Comparison of ENCODE assay signal across 14 cellular contexts in the genomic region with DNA sequence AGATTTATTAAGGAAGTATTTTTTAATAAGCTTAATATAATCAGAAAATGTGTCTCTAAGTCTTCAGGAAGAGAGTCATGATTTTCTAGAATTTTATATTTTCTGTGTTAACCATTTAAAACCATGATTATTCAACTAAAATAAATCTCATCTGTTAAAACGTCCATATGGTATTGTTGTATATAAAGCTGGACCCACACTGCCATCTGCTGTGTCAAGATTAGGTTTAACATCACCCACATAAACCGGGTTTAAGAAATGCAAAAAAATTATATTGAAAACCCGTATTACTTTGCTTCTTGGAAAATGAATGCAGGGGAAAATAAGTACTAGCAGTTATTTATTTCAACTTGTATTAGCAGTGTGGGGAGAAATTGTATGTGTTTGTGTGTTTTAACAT. TPM values are rescaled to one million over a fixed set of nuclear protein-coding genes. Genes with fewer than 3 reads are reported as not detected.
DNase-seq lines count a peak whose midpoint lies in the region; ATAC-seq, FAIRE-seq and TF ChIP-seq lines count a peak whose summit lies in the region.
"Had no signal": no experiment of that assay in that cellular context is flagged by ENCODE, and none has a peak within 500 bp of the region (broad histone marks: within the 10 kb centered on the region; RNA-seq: fewer than 3 reads in every experiment).

No MANE protein-coding gene starts in this region.

- H2BK120ac ChIP-seq in H1 (replicated peaks; ENCODE audit: low read depth, low read length): no peak overlapping the region

- peak in 1 of 2 experiments; percentile 16 for DNase-seq in A549 (ENCODE audit: low read depth in 1 of 2, low spot score in 1 of 2)
- no peak for DNase-seq in HFFc6
- DNase-seq in OCI-LY7 (ENCODE audit: low spot score): peak; percentile 5
- no peak for DNase-seq in H1 (ENCODE audit: low read depth in 1 of 2, low spot score in 2 of 2)
- no peak for DNase-seq in left ventricle myocardium superior
- DNase-seq in medulla oblongata (ENCODE audit: extremely low spot score): no peak
- DNase-seq in Peyer's patch: no peak
- DNase-seq: activated CD8-positive, alpha-beta memory T cell treated with anti-CD3 and anti-CD28 coated beads for 24 hours; cortex of kidney; NCI-H524 treated with DMSO at 0.1 percent for 48 hours; T-cell had no signal

- H2AK5ac ChIP-seq in H1 (ENCODE audit: low read depth, low read length): no peak overlapping the region

- H3K14ac ChIP-seq in H1 (ENCODE audit: insufficient read length): no peak overlapping the region

- TF ChIP-seq EP300 in A549 (IDR thresholded peaks at IDR 0.05) (no peak), H1 (IDR thresholded peaks at IDR 0.05; ENCODE audit: borderline replicate concordance in 1 of 2, low read depth in 2 of 2, low read length in 2 of 2) (no peak)

- peak; percentile 15 to 25; a peak in 1 of 5 replicates for TF ChIP-seq RAD21 in A549 (conservative IDR thresholded peaks at IDR 0.05 in 1 of 2, IDR thresholded peaks at IDR 0.05 in 1 of 2)
- TF ChIP-seq RAD21 in H1 (IDR thresholded peaks at IDR 0.05 in 1 of 2, conservative IDR thresholded peaks at IDR 0.05 in 1 of 2; ENCODE audit: low read depth in 2 of 2, low read length in 2 of 2): peak; percentile 34 to 40

- no peak overlapping the region for H3K9ac ChIP-seq in H1 (replicated peaks in 1 of 4; ENCODE audit: extremely low read depth in 1 of 4, low read depth in 3 of 4, low read length in 3 of 4)

- H2BK15ac ChIP-seq in H1 (ENCODE audit: low read length): no peak overlapping the region

- H3K9me3 ChIP-seq in A549 (no peaks in the 10 kb centered on the region), OCI-LY7 (ENCODE audit: low read length) (no peaks in the 10 kb centered on the region), H1 (ENCODE audit: insufficient read depth in 2 of 2, low read depth in 1 of 2, low read length in 1 of 2) (no peaks in the 10 kb centered on the region), Peyer's patch (no peaks in the 10 kb centered on the region)

- H3K23me2 ChIP-seq in H1 (ENCODE audit: low read depth, low read length): no peaks in the 10 kb centered on the region

- H3K4me3 Mint-ChIP-seq in HFFc6: no peak overlapping the region
- H3K4me3 Mint-ChIP-seq: nephron, T-cell had no signal

- no peak overlapping the region for H4K91ac ChIP-seq in H1 (replicated peaks; ENCODE audit: insufficient read length, low read length)

- CTCF ChIA-PET in A549 (lab: Yijun Ruan, JAX) (interaction anchor here (0.7 to 3.2 kb wide), 3 partner anchors 53 to 242 kb away, joined by 3 to 13 read pairs (median 6); no protein-coding TSS in a partner anchor), OCI-LY7 (lab: Charles Lee; ENCODE audit: unreplicated experiment) (no interaction called here), H1 (lab: Charles Lee; ENCODE audit: partially characterized antibody) (interaction anchor here (0.9 to 2.4 kb wide), 5 partner anchors 11 to 252 kb away, joined by 3 to 10 read pairs (median 4); no protein-coding TSS in a partner anchor)

- no peaks in the 10 kb centered on the region for H3K4me1 ChIP-seq in A549
- no peaks in the 10 kb centered on the region for H3K4me1 ChIP-seq in OCI-LY7 (ENCODE audit: insufficient read depth, low read length, poor library complexity, severe bottlenecking)
- H3K4me1 ChIP-seq in H1 (replicated peaks in 1 of 4; ENCODE audit: control insufficient read depth in 3 of 4, insufficient read depth in 4 of 4, low read length in 3 of 4): no peaks in the 10 kb centered on the region
- no peaks in the 10 kb centered on the region for H3K4me1 ChIP-seq in Peyer's patch

- no peak overlapping the region for H4K8ac ChIP-seq in H1 (ENCODE audit: extremely low read depth, insufficient read depth, low read length)

- no peak overlapping the region for H3K27ac Mint-ChIP-seq in HFFc6
- H3K27ac Mint-ChIP-seq: activated naive CD4-positive, alpha-beta T cell treated with anti-CD3 and anti-CD28 coated beads, Interleukin-2, amount 50 U/mL, for 72 hours; nephron; T-cell had no signal

- no peaks in the 10 kb centered on the region for H3K79me2 ChIP-seq in OCI-LY7 (ENCODE audit: insufficient read depth, low read depth, low read length)
- no peaks in the 10 kb centered on the region; a peak in 1 of 4 replicates for H3K79me2 ChIP-seq in H1 (ENCODE audit: control insufficient read depth in 1 of 2, insufficient read depth in 2 of 2, low read length in 2 of 2)

- no peak overlapping the region for H3K18ac ChIP-seq in H1 (ENCODE audit: extremely low read depth, low read length)

- H3K27me3 Mint-ChIP-seq in HFFc6 (ENCODE audit: insufficient read depth): peaks cover 25% of the 10 kb centered on the region

- H2AFZ ChIP-seq in OCI-LY7 (ENCODE audit: low read length) (no peak overlapping the region), H1 (ENCODE audit: low read length) (no peak overlapping the region)

- no peaks in the 10 kb centered on the region for H3K79me1 ChIP-seq in H1 (ENCODE audit: low read depth, low read length)

- H3K4ac ChIP-seq in H1 (replicated peaks; ENCODE audit: insufficient read length, low read depth, low read length): no peak overlapping the region

- H3K4me2 ChIP-seq in A549 (no peak overlapping the region), OCI-LY7 (ENCODE audit: low read length) (no peak overlapping the region), H1 (ENCODE audit: insufficient read depth in 1 of 2, low read depth in 2 of 2, low read length in 2 of 2) (no peak overlapping the region)

- no peak overlapping the region for H3K56ac ChIP-seq in H1 (replicated peaks; ENCODE audit: insufficient read length, low read depth, low read length)

- H4K20me1 ChIP-seq in OCI-LY7 (ENCODE audit: insufficient read depth, low read length): no peaks in the 10 kb centered on the region
- H4K20me1 ChIP-seq in H1 (replicated peaks in 1 of 2; ENCODE audit: control insufficient read depth in 1 of 2, insufficient read depth in 2 of 2, low read length in 2 of 2): no peaks in the 10 kb centered on the region

- no peaks in the 10 kb centered on the region for H3K36me3 Mint-ChIP-seq in HFFc6 (ENCODE audit: low read depth)
- H3K36me3 Mint-ChIP-seq: T-cell had no signal

- H2BK20ac ChIP-seq in H1 (ENCODE audit: low read length): no peak overlapping the region

- H3K27ac ChIP-seq in A549 (no peak overlapping the region), OCI-LY7 (ENCODE audit: low read depth, low read length, poor library complexity, severe bottlenecking) (no peak overlapping the region), H1 (ENCODE audit: low read depth, low read length) (no peak overlapping the region), Peyer's patch (no peak overlapping the region)

- FAIRE-seq in A549 (lab: Jason Lieb, UNC): no peak
- no peak for FAIRE-seq in H1 (lab: Jason Lieb, UNC)

- no peak overlapping the region for H4K5ac ChIP-seq in H1 (ENCODE audit: insufficient read length, low read depth, low read length)

- H3K27me3 ChIP-seq in H1 (replicated peaks in 1 of 4; ENCODE audit: control insufficient read depth in 3 of 4, extremely low read depth in 1 of 4, insufficient read depth in 3 of 4, low read length in 3 of 4) (no peaks in the 10 kb centered on the region; a peak in 1 of 7 replicates), Peyer's patch (no peaks in the 10 kb centered on the region)

- POLR2A ChIA-PET in A549 (lab: Yijun Ruan, JAX) (interaction anchor here (0.6 kb wide), 1 partner anchor 9 kb away, joined by 5 read pairs; a partner anchor contains a TSS), OCI-LY7 (lab: Charles Lee) (interaction anchor here (0.8 kb wide), 1 partner anchor 11 kb away, joined by 3 read pairs; no protein-coding TSS in a partner anchor), H1 (lab: Charles Lee; ENCODE audit: partially characterized antibody) (interaction anchor here (1.0 to 1.2 kb wide), 2 partner anchors 9 to 11 kb away, joined by 3 read pairs; no protein-coding TSS in a partner anchor)

- no peaks in the 10 kb centered on the region for H3K4me1 Mint-ChIP-seq in HFFc6 (ENCODE audit: low read depth)
- H3K4me1 Mint-ChIP-seq: nephron, T-cell had no signal

- H2BK5ac ChIP-seq in H1 (ENCODE audit: low read depth, low read length): no peak overlapping the region

- no peak for TF ChIP-seq POLR2A in A549 (IDR thresholded peaks at IDR 0.05; ENCODE audit: low read length)
- no peak for TF ChIP-seq POLR2A in H1 (IDR thresholded peaks at IDR 0.05; ENCODE audit: control extremely low read depth in 1 of 2, low read depth in 2 of 2, low read length in 2 of 2)
- no peak for TF ChIP-seq POLR2A in Peyer's patch (IDR thresholded peaks at IDR 0.05)

- H3K4me3 ChIP-seq in A549: no peak overlapping the region
- H3K4me3 ChIP-seq in OCI-LY7 (ENCODE audit: low read depth, low read length, poor library complexity, severe bottlenecking): no peak overlapping the region
- H3K4me3 ChIP-seq in H1 (ENCODE audit: extremely low read depth in 1 of 4, insufficient read depth in 2 of 4, low read depth in 3 of 4, low read length in 4 of 4): no peak overlapping the region
- H3K4me3 ChIP-seq in Peyer's patch: no peak overlapping the region

- ATAC-seq in A549 (no peak), HG02571 (IDR thresholded peaks at IDR 0.05; ENCODE audit: unreplicated experiment) (no peak), left ventricle myocardium superior (no peak)
- ATAC-seq: activated naive CD4-positive, alpha-beta T cell treated with anti-CD3 and anti-CD28 coated beads, Interleukin-2, amount 50 U/mL, for 72 hours; T-cell had no signal

- intact Hi-C loops in OCI-LY7 (cut with micrococcal nuclease; ENCODE audit: unreplicated experiment) (no loop called here), left ventricle myocardium superior (cut with micrococcal nuclease) (no loop called here)

- TF ChIP-seq CTCF in A549 (IDR thresholded peaks at IDR 0.05) (peak; percentile 17; the same call in 1 of the 3 replicates), HFFc6 (IDR thresholded peaks at IDR 0.05) (peak; percentile 51; the same call in 1 of the 2 replicates), OCI-LY7 (conservative IDR thresholded peaks at IDR 0.05; ENCODE audit: low read length) (peak; percentile 64), H1 (IDR thresholded peaks at IDR 0.05; ENCODE audit: control extremely low read depth in 1 of 3, insufficient read depth in 1 of 3, low read depth in 1 of 3, low read length in 3 of 3) (no peak), Peyer's patch (IDR thresholded peaks at IDR 0.05) (no peak)

- no TSS peak for BruUV-seq in OCI-LY7 (replicated peaks; lab: Mats Ljungman, UMichigan)

- H3K9me2 ChIP-seq in OCI-LY7 (ENCODE audit: insufficient read depth, low read length): no peaks in the 10 kb centered on the region

- H3K36me3 ChIP-seq in OCI-LY7 (ENCODE audit: insufficient read depth, low read length): no peaks in the 10 kb centered on the region
- H3K36me3 ChIP-seq in H1 (ENCODE audit: control insufficient read depth in 2 of 4, insufficient read depth in 4 of 4, low read length in 3 of 4): no peaks in the 10 kb centered on the region
- H3K36me3 ChIP-seq in Peyer's patch: no peaks in the 10 kb centered on the region

- H3K9me3 Mint-ChIP-seq in HFFc6: no peaks in the 10 kb centered on the region
- H3K9me3 Mint-ChIP-seq: nephron had no signal

- no peak overlapping the region for H2BK12ac ChIP-seq in H1 (ENCODE audit: low read depth, low read length)

- under 1% methylated on average over 3 of the region's 3 CpGs for WGBS in A549 (ENCODE audit: missing lambda C conversion rate)
- WGBS in H1 (ENCODE audit: extremely low coverage in 1 of 2, insufficient coverage in 1 of 2, insufficient read length in 1 of 2, insufficient replicate concordance in 2 of 2, low coverage in 1 of 2, low lambda C conversion rate in 2 of 2, missing lambda C conversion rate in 1 of 2), 2 experiments: 77% methylated on average over 3 of the region's 3 CpGs; no CpG with 5 or more reads in 1 of the 2 experiments

- H3K23ac ChIP-seq in H1 (ENCODE audit: insufficient read length): no peak overlapping the region

RNA-seq across cellular contexts. Expression of a gene that starts 9.5 kb away (rescaled TPM):
- polyA plus RNA-seq in A549 (2011; rRNA removed): 11.1 and 17.3 TPM in 2 replicates
- 2.6 and 2.8 TPM in 2 replicates for polyA plus RNA-seq in A549 (2012; cell fraction: cytosol; rRNA removed)
- 4.8 and 6.3 TPM in 2 replicates for polyA plus RNA-seq in A549 (2012; cell fraction: nucleus; rRNA removed)
- polyA plus RNA-seq in A549 (2017; fragmentation: RNase III; extraction: RNeasy Plus Mini Kit Qiagen cat#74134 plus additional on column Dnase treatment): 8.5 to 9.4 TPM (median 9.1 TPM) in 3 replicates
- 14.6 and 16.5 TPM in 2 replicates for polyA minus RNA-seq in A549 (2011; rRNA and poly(A)+ RNA removed)
- total RNA-seq in HFFc6 (2021; fragmentation: NEBNext Ultra II Directional; extraction: Animal tissue kit (Norgen Biotek cat#: 25700)): 10 to 100 TPM in 2 of 6 experiments, 1 to 10 TPM in 4; 9.0 to 10.2 (median 9.5) TPM
- total RNA-seq in OCI-LY7 (2014; rRNA removed; shearing (Covaris generic)): 38.9 and 39.6 TPM in 2 replicates
- 59.2 and 65.6 TPM in 2 replicates for total RNA-seq in OCI-LY7 (2022)
- total RNA-seq in H1 (2021; fragmentation: NEBNext Ultra II Directional; extraction: Animal tissue kit (Norgen Biotek cat#: 25700)): 24.3 and 29.3 TPM in 2 replicates
- polyA plus RNA-seq in H1 (2011; rRNA removed): 4.5 and 9.6 TPM in 2 replicates
- 11.2 TPM for polyA plus RNA-seq in H1 (2011; cell fraction: cytosol; rRNA removed)
- polyA plus RNA-seq in H1 (2011; cell fraction: nucleus; rRNA removed): 12.2 TPM
- 10.1 to 18.8 TPM (median 12.0 TPM) in 4 replicates for polyA plus RNA-seq in H1 (2012, experiment 1 of 2)
- polyA plus RNA-seq in H1 (2012, experiment 2 of 2): 1.2 TPM
- 22.7 TPM for polyA plus RNA-seq in H1 (2013, experiment 1 of 2)
- polyA plus RNA-seq in H1 (2013, experiment 2 of 2): 18.3 TPM
- polyA minus RNA-seq in H1 (2011; rRNA and poly(A)+ RNA removed): 24.1 and 33.3 TPM in 2 replicates
- 9.3 TPM for polyA minus RNA-seq in H1 (2011; cell fraction: cytosol; rRNA and poly(A)+ RNA removed)
- polyA minus RNA-seq in H1 (2011; cell fraction: nucleus; rRNA and poly(A)+ RNA removed): 74.0 TPM
- 12.4 TPM for total RNA-seq in left ventricle myocardium superior
- 100 to 1,000 TPM in 1 of 4 donors, 10 to 100 TPM in 3; 12.4 to 108 (median 37.7) TPM for total RNA-seq in Peyer's patch

Comparison
In these comparisons a context has a peak if more than half of its experiments do, and no peak if none do; other contexts are left out.
1. CTCF ChIP-seq: peak in A549 (single experiment), HFFc6 (single experiment) and OCI-LY7 (single experiment); none in H1 (0 of 3) and Peyer's patch (0 of 6).